In the genomic region with DNA sequence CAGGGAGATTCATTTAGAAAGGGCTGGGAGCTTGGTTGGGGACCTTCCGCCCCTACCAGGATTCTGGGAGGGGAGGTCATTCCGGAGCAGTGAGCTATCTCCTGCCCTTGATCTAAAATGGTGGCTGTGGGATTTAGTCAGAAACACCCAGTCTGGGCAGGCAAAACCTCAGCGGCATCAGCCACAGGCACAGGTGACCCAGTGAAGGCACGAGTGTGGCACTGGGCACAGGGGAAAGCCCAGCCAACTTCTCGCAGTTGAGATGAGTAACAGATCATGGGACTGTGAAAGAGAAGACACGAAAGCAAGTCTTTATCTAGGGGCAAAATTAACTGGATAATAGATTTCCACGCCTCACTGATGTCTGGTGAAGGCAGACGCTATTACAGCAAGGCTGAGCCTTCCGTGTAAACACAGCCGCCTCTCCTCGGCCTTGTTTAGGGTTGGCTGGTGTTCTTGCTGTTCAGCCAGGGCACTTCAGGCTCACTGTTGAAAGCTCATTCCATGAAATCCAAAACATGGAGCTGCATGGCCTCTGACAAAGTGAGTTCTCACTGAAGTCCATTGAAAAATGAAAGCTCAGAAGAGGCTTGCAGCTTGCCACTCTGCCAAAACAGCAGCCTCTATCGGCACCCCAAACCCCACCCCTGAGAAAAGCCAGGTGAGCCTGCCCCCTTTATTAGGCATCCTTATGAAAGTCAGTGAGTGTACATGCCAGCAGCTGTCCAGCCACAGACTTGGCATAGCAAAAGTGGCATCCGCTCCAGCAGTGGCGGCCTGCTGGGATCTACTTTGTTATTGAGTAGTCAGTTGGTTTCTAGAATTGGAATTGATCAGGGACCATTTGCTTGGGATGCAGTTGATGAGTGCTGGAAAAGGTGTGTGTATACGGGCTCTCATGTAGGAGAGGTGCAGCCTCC, we compare ENCODE assay signal across 1 cellular context.
TF ChIP-seq lines count a peak whose summit lies in the region.

No MANE protein-coding gene starts in this region.

TF ChIP-seq in IMR-90, 13 proteins besides CTCF, POLR2A, EP300 and RAD21:
- no peak for TF ChIP-seq NFE2L2 (IDR thresholded peaks at IDR 0.05; ENCODE audit: low read depth, low read length)
- TF ChIP-seq, protein P1, sequence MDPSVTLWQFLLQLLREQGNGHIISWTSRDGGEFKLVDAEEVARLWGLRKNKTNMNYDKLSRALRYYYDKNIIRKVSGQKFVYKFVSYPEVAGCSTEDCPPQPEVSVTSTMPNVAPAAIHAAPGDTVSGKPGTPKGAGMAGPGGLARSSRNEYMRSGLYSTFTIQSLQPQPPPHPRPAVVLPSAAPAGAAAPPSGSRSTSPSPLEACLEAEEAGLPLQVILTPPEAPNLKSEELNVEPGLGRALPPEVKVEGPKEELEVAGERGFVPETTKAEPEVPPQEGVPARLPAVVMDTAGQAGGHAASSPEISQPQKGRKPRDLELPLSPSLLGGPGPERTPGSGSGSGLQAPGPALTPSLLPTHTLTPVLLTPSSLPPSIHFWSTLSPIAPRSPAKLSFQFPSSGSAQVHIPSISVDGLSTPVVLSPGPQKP (IDR thresholded peaks at IDR 0.05; ENCODE audit: borderline replicate concordance, low read depth, low read length), result no peak
TF ChIP-seq in IMR-90: peak in this region for 0.
